ENCODE assay signal across 1 cellular context in genomic region chr9:129749052-129749451, GRCh38.
TF ChIP-seq lines count a peak whose summit lies in the region.

No MANE protein-coding gene starts in this region.

TF ChIP-seq in K562, 482 proteins besides CTCF, POLR2A, EP300 and RAD21:
- TF ChIP-seq ZNF121 (CRISPR knock-in tag; conservative IDR thresholded peaks at IDR 0.05), result peak; percentile 80
